In the genomic region with DNA sequence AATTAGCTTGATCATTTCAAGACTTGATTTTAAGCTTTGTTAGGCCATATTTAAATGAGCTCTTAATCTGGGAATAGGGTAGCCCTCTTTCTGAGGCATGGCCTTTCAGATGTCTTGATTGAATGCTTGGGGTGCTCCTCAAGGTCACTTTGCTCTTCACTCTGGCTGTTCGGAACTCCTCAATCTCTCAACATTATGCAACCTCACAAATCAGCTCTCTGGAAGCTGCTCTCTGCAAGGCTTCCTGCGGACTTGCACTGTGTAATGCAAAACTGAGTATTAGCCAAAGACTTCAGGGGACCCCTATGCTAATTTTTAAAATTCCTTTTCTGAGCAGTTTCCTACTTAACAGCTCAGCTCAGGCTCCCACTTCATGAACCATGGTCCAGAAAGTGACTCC, we compare ENCODE assay signal across 13 cellular contexts.
DNase-seq lines count a peak whose midpoint lies in the region; TF ChIP-seq lines count a peak whose summit lies in the region.
"Had no signal": no experiment of that assay in that cellular context is flagged by ENCODE, and none has a peak within 500 bp of the region (broad histone marks: within the 10 kb centered on the region; RNA-seq: fewer than 3 reads in every experiment).

No MANE protein-coding gene starts in this region.

- H3K36me3 ChIP-seq in NT2/D1 (ENCODE audit: insufficient read depth, insufficient read length, low read length) = no peaks in the 10 kb centered on the region
- no peaks in the 10 kb centered on the region for H3K36me3 ChIP-seq in WERI-Rb-1
- H3K36me3 ChIP-seq: HAP-1 had no signal

- H3K9me3 ChIP-seq in NT2/D1 (ENCODE audit: insufficient read depth, low read length) = no peaks in the 10 kb centered on the region; the same call in 1 of the 2 replicates
- no peaks in the 10 kb centered on the region for H3K9me3 ChIP-seq in WERI-Rb-1 (ENCODE audit: severe bottlenecking)
- H3K9me3 ChIP-seq: Caco-2, HAP-1 had no signal

- H3K9ac ChIP-seq in NT2/D1 (ENCODE audit: insufficient read length, low read depth) = no peak overlapping the region
- H3K9ac ChIP-seq: GM23248 had no signal

- TF ChIP-seq CTCF in WERI-Rb-1 (IDR thresholded peaks at IDR 0.05; ENCODE audit: low read depth, low read length) = no peak

- no peak overlapping the region for H3K27ac ChIP-seq in WERI-Rb-1
- no peak overlapping the region for H3K27ac ChIP-seq in caudate nucleus (ENCODE audit: low read depth, low read length)
- H3K27ac ChIP-seq: 22Rv1, GM23248 had no signal

- H3K4me3 ChIP-seq in NT2/D1 (ENCODE audit: insufficient read length, low read depth) (no peak overlapping the region), WERI-Rb-1 (ENCODE audit: low read depth, low read length) (no peak overlapping the region)
- H3K4me3 ChIP-seq: GM23248, HAP-1 had no signal

- H3K27me3 ChIP-seq in NT2/D1 (ENCODE audit: insufficient read depth, insufficient read length) = no peaks in the 10 kb centered on the region
- no peaks in the 10 kb centered on the region for H3K27me3 ChIP-seq in WERI-Rb-1 (ENCODE audit: insufficient read depth, low read depth, severe bottlenecking)

- no peaks in the 10 kb centered on the region for H3K4me1 ChIP-seq in NT2/D1 (ENCODE audit: insufficient read depth, insufficient read length)
- H3K4me1 ChIP-seq: Caco-2, HAP-1 had no signal

- DNase-seq in ELF-1 (ENCODE audit: low read depth, low spot score) = peak; percentile 3
- DNase-seq in NT2/D1 (ENCODE audit: low read depth, low spot score) = peak; percentile 38
- DNase-seq in iPS DF 19.7 (ENCODE audit: low read depth, low spot score) = peak; percentile 67
- peak; percentile 11 for DNase-seq in iPS-NIHi11 (ENCODE audit: low spot score)
- no peak for DNase-seq in stimulated activated CD4-positive, alpha-beta T cell treated with anti-CD3 and anti-CD28 coated beads, Interleukin-1b, Interleukin-23, amount 100 ng/mL, for 48 hours
- no peak for DNase-seq in DMS153 treated with DMSO at 0.1 percent for 48 hours (lab: John Stamatoyannopoulos, UW; ENCODE audit: unreplicated experiment)
- DNase-seq in WERI-Rb-1 = no peak
- no peak for DNase-seq in caudate nucleus (lab: John Stamatoyannopoulos, UW)
- DNase-seq: Caco-2; CD8-positive, alpha-beta T cell; GM23248 had no signal

Comparison
In these comparisons a context has a peak if more than half of its experiments do, and no peak if none do; other contexts are left out.
1. DNase-seq: peak in ELF-1 (single experiment), NT2/D1 (single experiment), iPS DF 19.7 (single experiment) and iPS-NIHi11 (single experiment); none in stimulated activated CD4-positive, alpha-beta T cell treated with anti-CD3 and anti-CD28 coated beads, Interleukin-1b, Interleukin-23, amount 100 ng/mL, for 48 hours (single experiment), DMS153 treated with DMSO at 0.1 percent for 48 hours (single experiment), WERI-Rb-1 (single experiment) and caudate nucleus (0 of 61).